ENCODE assay signal across 6 cellular contexts in the genomic region with DNA sequence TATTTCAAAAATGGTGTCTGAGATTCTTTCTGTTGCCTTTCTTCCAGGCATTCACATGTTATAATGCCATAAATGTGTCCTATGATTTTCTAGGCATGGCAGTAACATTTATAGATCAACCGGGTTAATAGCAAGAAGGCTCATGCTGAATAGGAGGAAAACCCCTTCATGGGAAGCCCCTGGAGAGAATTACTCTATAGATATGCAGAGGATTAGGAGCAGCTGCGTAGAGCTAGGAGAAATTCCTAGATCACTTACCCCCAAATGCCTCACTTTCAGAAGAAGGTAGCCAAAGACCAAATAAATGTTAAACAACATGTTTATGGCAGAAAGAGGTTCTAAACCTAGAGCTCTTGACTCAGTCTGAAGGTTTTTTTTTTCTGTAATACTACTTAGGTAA.
"Had no signal": no experiment of that assay in that cellular context is flagged by ENCODE, and none has a peak within 500 bp of the region (broad histone marks: within the 10 kb centered on the region; RNA-seq: fewer than 3 reads in every experiment).

No MANE protein-coding gene starts in this region.

- H3K4me1 ChIP-seq: HAP-1 had no signal

- H3K27ac ChIP-seq: HL-60 had no signal

- H3K9me3 ChIP-seq: HAP-1 had no signal

- ATAC-seq: K562 had no signal

- DNase-seq: GOT3, IMR-90, KG1 had no signal

- H3K4me3 ChIP-seq: HAP-1, K562 had no signal

- H3K36me3 ChIP-seq: HAP-1 had no signal
